In genomic region chr15:44149224-44149623, GRCh38 we compare ENCODE assay signal across 22 cellular contexts.
"Had no signal": no experiment of that assay in that cellular context is flagged by ENCODE, and none has a peak within 500 bp of the region (broad histone marks: within the 10 kb centered on the region; RNA-seq: fewer than 3 reads in every experiment).

No MANE protein-coding gene starts in this region.

- H3K9me2 ChIP-seq: SK-N-SH had no signal

- FAIRE-seq: HTR-8/SVneo had no signal

- DNase-seq: Kasumi-1, MM.1S, NCI-H1092 treated with DMSO at 0.1 percent for 48 hours, NCI-H1436, NCI-H187, NCI-H2029, NCI-H2081 treated with DMSO at 0.1 percent for 48 hours, NCI-H2171, NCI-H226, NCI-H446, NCI-H510A, NCI-H524 treated with DMSO at 0.1 percent for 48 hours, NCI-H69, NCI-H774, SHP77, SK-N-SH, SW 1271 had no signal

- ATAC-seq: Panc1 had no signal

- H3K27ac ChIP-seq: HL-60, KMS-11, RWPE1 had no signal

- H3K9ac ChIP-seq: KMS-11, SK-N-SH had no signal

- H3K4me2 ChIP-seq: KMS-11, SK-N-SH had no signal
